Comparison of ENCODE assay signal across 17 cellular contexts in the genomic region with DNA sequence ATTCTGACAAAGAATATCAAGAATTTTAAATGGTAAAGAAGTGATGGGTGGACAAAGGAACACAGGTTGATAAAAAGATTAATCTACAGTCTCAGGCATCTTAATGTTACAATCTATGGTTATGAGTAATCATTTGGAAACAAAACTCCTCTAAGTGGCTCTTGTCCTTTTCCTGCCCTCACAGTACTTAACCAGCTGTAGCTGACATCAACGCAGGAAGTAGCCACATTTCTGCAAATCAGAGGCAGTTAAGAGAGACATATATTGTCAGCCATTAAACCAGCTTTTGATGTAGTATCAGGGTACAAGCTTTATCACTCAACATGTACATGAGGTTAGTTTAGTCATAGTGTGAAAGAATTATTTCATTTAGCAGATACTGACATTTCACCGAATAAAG.
DNase-seq lines count a peak whose midpoint lies in the region; ATAC-seq, FAIRE-seq and TF ChIP-seq lines count a peak whose summit lies in the region.
"Had no signal": no experiment of that assay in that cellular context is flagged by ENCODE, and none has a peak within 500 bp of the region (broad histone marks: within the 10 kb centered on the region; RNA-seq: fewer than 3 reads in every experiment).

No MANE protein-coding gene starts in this region.

- H3K4me1 ChIP-seq in HCT116 (ENCODE audit: control insufficient read depth in 1 of 2, insufficient read depth in 2 of 2, low read length in 2 of 2): peaks cover 18 to 32% of the 10 kb centered on the region in 2 experiments

- 0 out of 2 replicates have a peak overlapping the region, but pooled peaks have one; percentile 6 for H3K4me2 ChIP-seq in HCT116 (ENCODE audit: low read length)

- no peak for TF ChIP-seq RAD21 in HCT116 (IDR thresholded peaks at IDR 0.05; ENCODE audit: low read depth)

- H3K4me1 Mint-ChIP-seq in T-cell: no peaks in the 10 kb centered on the region
- no peaks in the 10 kb centered on the region for H3K4me1 Mint-ChIP-seq in activated naive CD4-positive, alpha-beta T cell treated with anti-CD3 and anti-CD28 coated beads for 36 hours (ENCODE audit: low read depth)
- H3K4me1 Mint-ChIP-seq: immature natural killer cell had no signal

- H3K27me3 Mint-ChIP-seq in T-cell: no peaks in the 10 kb centered on the region
- H3K27me3 Mint-ChIP-seq in activated naive CD4-positive, alpha-beta T cell treated with anti-CD3 and anti-CD28 coated beads for 36 hours (ENCODE audit: low read depth): peaks cover 2% of the 10 kb centered on the region
- H3K27me3 Mint-ChIP-seq: brain had no signal

- CTCF ChIA-PET in HCT116 (lab: Charles Lee) (no interaction called here), RWPE1 (lab: Yijun Ruan, JAX) (interaction anchor here (0.5 kb wide), 1 partner anchor 52 kb away, joined by 3 read pairs; no protein-coding TSS in a partner anchor), T-cell (lab: Charles Lee) (no interaction called here)
- CTCF ChIA-PET in activated naive CD4-positive, alpha-beta T cell treated with anti-CD3 and anti-CD28 coated beads for 36 hours (lab: Charles Lee): no interaction called here

- no peak overlapping the region for H3K27ac ChIP-seq in HCT116 (ENCODE audit: low read depth, low read length)
- H3K27ac ChIP-seq in RWPE1: no peak overlapping the region

- H3K36me3 Mint-ChIP-seq in T-cell: no peaks in the 10 kb centered on the region
- H3K36me3 Mint-ChIP-seq in activated naive CD4-positive, alpha-beta T cell treated with anti-CD3 and anti-CD28 coated beads for 36 hours (ENCODE audit: low read depth): no peaks in the 10 kb centered on the region
- H3K36me3 Mint-ChIP-seq: immature natural killer cell had no signal

- RAD21 ChIA-PET in HCT116 (lab: Charles Lee; ENCODE audit: low non-redundant PET in 1 of 2, low total read pairs in 2 of 2, uncharacterized antibody in 2 of 2, unreplicated experiment in 2 of 2): no interaction called here

- no peak overlapping the region for H3K4me3 Mint-ChIP-seq in T-cell
- H3K4me3 Mint-ChIP-seq in activated naive CD4-positive, alpha-beta T cell treated with anti-CD3 and anti-CD28 coated beads for 36 hours: no peak overlapping the region
- H3K4me3 Mint-ChIP-seq: brain; effector memory CD8-positive, alpha-beta T cell; HFFc6; immature natural killer cell had no signal

- H3K27ac Mint-ChIP-seq in T-cell: no peak overlapping the region
- no peak overlapping the region for H3K27ac Mint-ChIP-seq in activated naive CD4-positive, alpha-beta T cell treated with anti-CD3 and anti-CD28 coated beads for 36 hours
- H3K27ac Mint-ChIP-seq: brain; effector memory CD8-positive, alpha-beta T cell; HFFc6; immature natural killer cell had no signal

- POLR2A ChIA-PET in HCT116 (lab: Charles Lee) (no interaction called here), RWPE1 (lab: Yijun Ruan, JAX; ENCODE audit: low non-redundant PET) (no interaction called here), T-cell (lab: Charles Lee) (no interaction called here)

- H3K79me2 ChIP-seq in HCT116 (ENCODE audit: insufficient read depth, low read length): no peaks in the 10 kb centered on the region

- no peak overlapping the region for H3K9ac ChIP-seq in HCT116 (ENCODE audit: low read length)

- H3K9me3 Mint-ChIP-seq in T-cell: no peaks in the 10 kb centered on the region
- H3K9me3 Mint-ChIP-seq in activated naive CD4-positive, alpha-beta T cell treated with anti-CD3 and anti-CD28 coated beads for 36 hours: no peaks in the 10 kb centered on the region
- H3K9me3 Mint-ChIP-seq: effector memory CD8-positive, alpha-beta T cell had no signal

- no peak for TF ChIP-seq CTCF in D721Med (IDR thresholded peaks at IDR 0.05; ENCODE audit: insufficient read depth, missing control alignments)
- TF ChIP-seq CTCF in HCT116 (IDR thresholded peaks at IDR 0.05 in 2 of 3, conservative IDR thresholded peaks at IDR 0.05 in 1 of 3; ENCODE audit: borderline replicate concordance in 1 of 3, insufficient read depth in 1 of 3, low read depth in 2 of 3, low read length in 2 of 3): no peak
- TF ChIP-seq CTCF in RWPE1 (conservative IDR thresholded peaks at IDR 0.05; ENCODE audit: low read depth): no peak

- peak; percentile 21 for FAIRE-seq in D721Med (lab: Jason Lieb, UNC)
- FAIRE-seq: GM18507 had no signal

- DNase-seq in D721Med (ENCODE audit: insufficient read length, low spot score) (no peak), HCT116 (ENCODE audit: low read depth, low spot score) (no peak), RWPE1 (ENCODE audit: low spot score) (peak; percentile 12), fibroblast of peridontal ligament (ENCODE audit: extremely low read depth) (peak; percentile 21), T-cell (no peak), middle frontal gyrus (ENCODE audit: extremely low spot score, low spot score) (no peak)
- DNase-seq in activated naive CD4-positive, alpha-beta T cell treated with anti-CD3 and anti-CD28 coated beads for 36 hours: no peak
- DNase-seq: activated effector memory CD4-positive, alpha-beta T cell treated with Interleukin-2 at 50 U/mL for 16 hours; effector memory CD8-positive, alpha-beta T cell; HFFc6; immature natural killer cell; NCI-H187; NK-92 treated with Interleukin-12 subunit alpha and Interleukin-12 subunit beta, amount 100 ng/mL, for 24 hours; SIG-M5 had no signal

- H3K9me2 ChIP-seq in HCT116 (ENCODE audit: insufficient read depth): no peaks in the 10 kb centered on the region

- no peaks in the 10 kb centered on the region for H3K27me3 ChIP-seq in HCT116 (ENCODE audit: insufficient read depth, low read length)

- no peak overlapping the region for H2AFZ ChIP-seq in HCT116 (ENCODE audit: low read depth, low read length, poor library complexity, severe bottlenecking)

- no peaks in the 10 kb centered on the region for H3K9me3 ChIP-seq in HCT116 (ENCODE audit: control insufficient read depth in 1 of 2, insufficient read depth in 1 of 2, low read depth in 1 of 2, low read length in 2 of 2)

- H3K36me3 ChIP-seq in HCT116 (ENCODE audit: control insufficient read depth in 1 of 2, insufficient read depth in 2 of 2, low read length in 2 of 2): no peaks in the 10 kb centered on the region

- intact Hi-C loops in HCT116 (cut with micrococcal nuclease): no loop called here
- intact Hi-C loops in activated naive CD4-positive, alpha-beta T cell treated with anti-CD3 and anti-CD28 coated beads for 36 hours (cut with micrococcal nuclease): no loop called here

- no peak for ATAC-seq in HCT116
- no peak for ATAC-seq in T-cell (replicated peaks in 1 of 4)
- no peak for ATAC-seq in GM21529 (IDR thresholded peaks at IDR 0.05; ENCODE audit: unreplicated experiment)
- ATAC-seq: effector memory CD8-positive, alpha-beta T cell had no signal

- H3K4me3 ChIP-seq in HCT116 (replicated peaks in 1 of 2; ENCODE audit: low read depth in 1 of 2, low read length in 2 of 2): no peak overlapping the region

- BruUV-seq in HCT116 (replicated peaks; lab: Mats Ljungman, UMichigan): no TSS peak

- TF ChIP-seq POLR2A in HCT116 (IDR thresholded peaks at IDR 0.05; ENCODE audit: borderline replicate concordance, extremely low read depth, insufficient read depth, insufficient read length): no peak

- H4K20me1 ChIP-seq in HCT116 (ENCODE audit: insufficient read depth): no peaks in the 10 kb centered on the region

TF ChIP-seq in HCT116, 20 proteins besides CTCF, POLR2A, EP300 and RAD21 (continues in another document):
- TF ChIP-seq CBX3 (IDR thresholded peaks at IDR 0.05; ENCODE audit: low read depth) (no peak), ZFX (IDR thresholded peaks at IDR 0.05) (no peak), ZNF274 (IDR thresholded peaks at IDR 0.05; ENCODE audit: low read depth, low read length) (no peak), TCF7L2 (IDR thresholded peaks at IDR 0.05; ENCODE audit: borderline replicate concordance, extremely low read depth, insufficient read depth, insufficient read length) (no peak), YY1 (IDR thresholded peaks at IDR 0.05; ENCODE audit: extremely low read depth, insufficient replicate concordance, low read depth, low read length) (no peak), ELF1 (IDR thresholded peaks at IDR 0.05; ENCODE audit: borderline replicate concordance, low read depth) (no peak), EZH2 (IDR thresholded peaks at IDR 0.05) (no peak)
- TF ChIP-seq, protein P1, sequence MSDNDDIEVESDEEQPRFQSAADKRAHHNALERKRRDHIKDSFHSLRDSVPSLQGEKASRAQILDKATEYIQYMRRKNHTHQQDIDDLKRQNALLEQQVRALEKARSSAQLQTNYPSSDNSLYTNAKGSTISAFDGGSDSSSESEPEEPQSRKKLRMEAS (IDR thresholded peaks at IDR 0.05): no peak
- TF ChIP-seq, protein P2, sequence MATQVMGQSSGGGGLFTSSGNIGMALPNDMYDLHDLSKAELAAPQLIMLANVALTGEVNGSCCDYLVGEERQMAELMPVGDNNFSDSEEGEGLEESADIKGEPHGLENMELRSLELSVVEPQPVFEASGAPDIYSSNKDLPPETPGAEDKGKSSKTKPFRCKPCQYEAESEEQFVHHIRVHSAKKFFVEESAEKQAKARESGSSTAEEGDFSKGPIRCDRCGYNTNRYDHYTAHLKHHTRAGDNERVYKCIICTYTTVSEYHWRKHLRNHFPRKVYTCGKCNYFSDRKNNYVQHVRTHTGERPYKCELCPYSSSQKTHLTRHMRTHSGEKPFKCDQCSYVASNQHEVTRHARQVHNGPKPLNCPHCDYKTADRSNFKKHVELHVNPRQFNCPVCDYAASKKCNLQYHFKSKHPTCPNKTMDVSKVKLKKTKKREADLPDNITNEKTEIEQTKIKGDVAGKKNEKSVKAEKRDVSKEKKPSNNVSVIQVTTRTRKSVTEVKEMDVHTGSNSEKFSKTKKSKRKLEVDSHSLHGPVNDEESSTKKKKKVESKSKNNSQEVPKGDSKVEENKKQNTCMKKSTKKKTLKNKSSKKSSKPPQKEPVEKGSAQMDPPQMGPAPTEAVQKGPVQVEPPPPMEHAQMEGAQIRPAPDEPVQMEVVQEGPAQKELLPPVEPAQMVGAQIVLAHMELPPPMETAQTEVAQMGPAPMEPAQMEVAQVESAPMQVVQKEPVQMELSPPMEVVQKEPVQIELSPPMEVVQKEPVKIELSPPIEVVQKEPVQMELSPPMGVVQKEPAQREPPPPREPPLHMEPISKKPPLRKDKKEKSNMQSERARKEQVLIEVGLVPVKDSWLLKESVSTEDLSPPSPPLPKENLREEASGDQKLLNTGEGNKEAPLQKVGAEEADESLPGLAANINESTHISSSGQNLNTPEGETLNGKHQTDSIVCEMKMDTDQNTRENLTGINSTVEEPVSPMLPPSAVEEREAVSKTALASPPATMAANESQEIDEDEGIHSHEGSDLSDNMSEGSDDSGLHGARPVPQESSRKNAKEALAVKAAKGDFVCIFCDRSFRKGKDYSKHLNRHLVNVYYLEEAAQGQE (IDR thresholded peaks at IDR 0.05; ENCODE audit: low read depth): no peak

Comparison
In these comparisons a context has a peak if more than half of its experiments do, and no peak if none do; other contexts are left out.
1. DNase-seq: peak in RWPE1 (single experiment) and fibroblast of peridontal ligament (single experiment); none in D721Med (single experiment), HCT116 (single experiment), T-cell (0 of 34), middle frontal gyrus (single experiment) and activated naive CD4-positive, alpha-beta T cell treated with anti-CD3 and anti-CD28 coated beads for 36 hours (single experiment).